24 cellular contexts compared by ENCODE assay signal in genomic region chr17:73749337-73749807, GRCh38.
DNase-seq lines count a peak whose midpoint lies in the region; ATAC-seq and TF ChIP-seq lines count a peak whose summit lies in the region.
"Had no signal": no experiment of that assay in that cellular context is flagged by ENCODE, and none has a peak within 500 bp of the region (broad histone marks: within the 10 kb centered on the region; RNA-seq: fewer than 3 reads in every experiment).

No MANE protein-coding gene starts in this region.

- H3K27ac ChIP-seq in PC-3 (ENCODE audit: low read length) (no peak overlapping the region), epithelial cell of prostate (no peak overlapping the region)
- H3K27ac ChIP-seq: ascending aorta, gastroesophageal sphincter had no signal

- DNase-seq in activated CD4-positive, CD25-positive, alpha-beta regulatory T cell treated with anti-CD3 and anti-CD28 coated beads, Interleukin-2, amount 50 U/mL, for 72 hours: no peak
- DNase-seq in CD1c-positive myeloid dendritic cell (ENCODE audit: extremely low spot score) (peak; percentile 28), PC-3 (peak; percentile 16), epithelial cell of prostate (ENCODE audit: low read depth, low spot score) (peak; percentile 55), NCI-H1092 (lab: John Stamatoyannopoulos, UW) (no peak), MV-4-11 (lab: John Stamatoyannopoulos, UW) (no peak)
- DNase-seq: 8988T; activated CD4-positive, alpha-beta T cell treated with anti-CD3 and anti-CD28 coated beads for 4 hours; activated CD8-positive, alpha-beta memory T cell treated with anti-CD3 and anti-CD28 coated beads, Interleukin-2, amount 10 ng/mL, durations not matched to agents 7 days and 5 days; CD4-positive, CD25-positive, alpha-beta regulatory T cell; endodermal cell; hypothalamus; immature natural killer cell; IMR-90; mesendoderm; NCI-H187 treated with DMSO at 0.1 percent for 48 hours; RPMI8226; stimulated activated CD4-positive, alpha-beta T cell treated with anti-CD3 and anti-CD28 coated beads, Interleukin-4, amount 100 ng/mL, for 1 hour; T-helper 2 cell had no signal

- BruUV-seq in PC-3 (replicated peaks; lab: Mats Ljungman, UMichigan): no TSS peak

- no peaks in the 10 kb centered on the region for H3K36me3 ChIP-seq in PC-3 (ENCODE audit: low read depth, low read length)
- H3K36me3 ChIP-seq: ascending aorta, gastroesophageal sphincter had no signal

- POLR2A ChIA-PET in PC-3 (lab: Charles Lee; ENCODE audit: unreplicated experiment): no interaction called here

- H3K9me2 ChIP-seq in PC-3 (replicated peaks; ENCODE audit: low read length): no peaks in the 10 kb centered on the region

- CTCF ChIA-PET in PC-3 (lab: Charles Lee): no interaction called here

- H3K4me3 ChIP-seq in PC-3 (ENCODE audit: low read length): no peak overlapping the region
- H3K4me3 ChIP-seq: ascending aorta, gastroesophageal sphincter had no signal

- H3F3A ChIP-seq in PC-3 (ENCODE audit: low read length, unreplicated experiment): no peaks in the 10 kb centered on the region

- intact Hi-C loops in PC-3 (cut with micrococcal nuclease): no loop called here

- H2AFZ ChIP-seq in PC-3 (ENCODE audit: low read length): no peak overlapping the region

- no peaks in the 10 kb centered on the region for H4K20me1 ChIP-seq in PC-3 (ENCODE audit: low read length)

- H3K79me2 ChIP-seq in PC-3 (ENCODE audit: low read length): no peaks in the 10 kb centered on the region

- no peaks in the 10 kb centered on the region for H3K4me1 ChIP-seq in PC-3 (ENCODE audit: insufficient read depth, low read length)
- H3K4me1 ChIP-seq: ascending aorta, gastroesophageal sphincter had no signal

- H3K9me3 ChIP-seq in PC-3 (ENCODE audit: low read length): no peaks in the 10 kb centered on the region
- H3K9me3 ChIP-seq: ascending aorta, gastroesophageal sphincter had no signal

- H3K4me2 ChIP-seq in PC-3 (ENCODE audit: low read length): no peak overlapping the region

- no peak overlapping the region for H3K9ac ChIP-seq in PC-3 (ENCODE audit: low read length)

- TF ChIP-seq CTCF in PC-3 (conservative IDR thresholded peaks at IDR 0.05; ENCODE audit: low read depth, low read length): no peak

- peak; percentile 21 to 55 for ATAC-seq in activated CD4-positive, CD25-positive, alpha-beta regulatory T cell treated with anti-CD3 and anti-CD28 coated beads, Interleukin-2, amount 50 U/mL, for 24 hours
- no peak for ATAC-seq in PC-3
- no peak for ATAC-seq in GM19452 (IDR thresholded peaks at IDR 0.05; ENCODE audit: unreplicated experiment)
- ATAC-seq: activated CD8-positive, alpha-beta memory T cell treated with anti-CD3 and anti-CD28 coated beads, Interleukin-2, amount 10 ng/mL, durations not matched to agents 7 days and 5 days; gastroesophageal sphincter; left lobe of liver had no signal

- peaks cover 65% of the 10 kb centered on the region for H3K27me3 ChIP-seq in PC-3 (ENCODE audit: low read length)

Comparison
In these comparisons a context has a peak if more than half of its experiments do, and no peak if none do; other contexts are left out.
1. ATAC-seq: peak in activated CD4-positive, CD25-positive, alpha-beta regulatory T cell treated with anti-CD3 and anti-CD28 coated beads, Interleukin-2, amount 50 U/mL, for 24 hours (2 of 2); none in PC-3 (single experiment) and GM19452 (single experiment).
2. DNase-seq: peak in CD1c-positive myeloid dendritic cell (single experiment), PC-3 (single experiment) and epithelial cell of prostate (single experiment); none in activated CD4-positive, CD25-positive, alpha-beta regulatory T cell treated with anti-CD3 and anti-CD28 coated beads, Interleukin-2, amount 50 U/mL, for 72 hours (single experiment), NCI-H1092 (single experiment) and MV-4-11 (single experiment).